8 cellular contexts compared by ENCODE assay signal in the genomic region with DNA sequence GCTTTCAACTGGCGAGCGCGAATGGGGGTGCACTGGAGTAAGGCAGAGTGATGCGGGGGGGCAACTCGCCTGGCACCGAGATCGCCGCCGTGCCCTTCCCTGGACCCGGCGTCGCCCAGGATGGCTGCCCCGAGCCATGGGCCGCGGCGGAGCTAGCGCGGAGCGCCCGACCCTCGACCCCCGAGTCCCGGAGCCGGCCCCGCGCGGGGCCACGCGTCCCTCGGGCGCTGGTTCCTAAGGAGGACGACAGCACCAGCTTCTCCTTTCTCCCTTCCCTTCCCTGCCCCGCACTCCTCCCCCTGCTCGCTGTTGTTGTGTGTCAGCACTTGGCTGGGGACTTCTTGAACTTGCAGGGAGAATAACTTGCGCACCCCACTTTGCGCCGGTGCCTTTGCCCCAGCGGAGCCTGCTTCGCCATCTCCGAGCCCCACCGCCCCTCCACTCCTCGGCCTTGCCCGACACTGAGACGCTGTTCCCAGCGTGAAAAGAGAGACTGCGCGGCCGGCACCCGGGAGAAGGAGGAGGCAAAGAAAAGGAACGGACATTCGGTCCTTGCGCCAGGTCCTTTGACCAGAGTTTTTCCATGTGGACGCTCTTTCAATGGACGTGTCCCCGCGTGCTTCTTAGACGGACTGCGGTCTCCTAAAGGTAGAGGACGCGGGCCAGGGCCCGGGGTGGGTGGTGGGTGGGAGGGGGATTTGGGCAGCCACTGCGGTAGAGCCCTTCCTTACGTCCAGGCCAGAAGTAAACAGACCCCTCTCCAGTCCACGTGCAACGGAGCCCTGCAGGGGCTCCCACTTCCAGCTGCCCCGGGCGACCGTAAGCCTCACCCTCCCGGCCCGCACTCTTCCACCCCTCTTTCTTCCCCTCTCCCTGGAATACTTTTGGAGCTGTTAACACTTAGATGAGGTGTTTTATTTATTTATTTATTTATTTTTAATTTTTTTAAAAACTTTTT. TPM values are rescaled to one million over a fixed set of nuclear protein-coding genes. Genes with fewer than 3 reads are reported as not detected.
DNase-seq lines count a peak whose midpoint lies in the region; ATAC-seq and TF ChIP-seq lines count a peak whose summit lies in the region.

No MANE protein-coding gene starts in this region.

- TF ChIP-seq POLR2A in heart left ventricle (IDR thresholded peaks at IDR 0.05) = no peak

- H3K36me3 ChIP-seq in heart left ventricle = no peaks in the 10 kb centered on the region

- H3K27me3 Mint-ChIP-seq in T-helper 17 cell = peaks cover 55% of the 10 kb centered on the region
- H3K27me3 Mint-ChIP-seq in progenitor cell of endocrine pancreas = peaks cover 11% of the 10 kb centered on the region

- H3K27ac Mint-ChIP-seq in T-helper 17 cell (no peak overlapping the region), progenitor cell of endocrine pancreas (no peak overlapping the region)

- H3K4me1 Mint-ChIP-seq in T-helper 17 cell = peaks cover 10% of the 10 kb centered on the region
- peaks cover 31% of the 10 kb centered on the region for H3K4me1 Mint-ChIP-seq in progenitor cell of endocrine pancreas (ENCODE audit: low read depth)

- intact Hi-C loops in heart left ventricle (cut with DNase I) = loop anchor here in 8 of 10 donors (5.0 to 10.0 kb wide), 11 partner anchors 131 to 1954 kb away; no protein-coding TSS in a partner anchor

- H3K36me3 Mint-ChIP-seq in T-helper 17 cell (ENCODE audit: low read depth) (no peaks in the 10 kb centered on the region), progenitor cell of endocrine pancreas (ENCODE audit: insufficient read depth) (peaks cover 4% of the 10 kb centered on the region)

- H3K9me3 Mint-ChIP-seq in progenitor cell of endocrine pancreas (ENCODE audit: low read depth) = no peaks in the 10 kb centered on the region

- peak overlapping the region; percentile 12 for H3K4me3 Mint-ChIP-seq in T-helper 17 cell
- H3K4me3 Mint-ChIP-seq in progenitor cell of endocrine pancreas (ENCODE audit: low read depth) = peak overlapping the region; percentile 77

- H3K27me3 ChIP-seq in heart left ventricle = peaks cover 0 to 48% (median 0%) of the 10 kb centered on the region in 9 donors

- ATAC-seq in T-helper 17 cell = no peak
- peak; percentile 19 to 51 (median 23) for ATAC-seq in heart left ventricle
- no peak for ATAC-seq in HG02938 (IDR thresholded peaks at IDR 0.05; ENCODE audit: unreplicated experiment)
- no peak for ATAC-seq in GM19463 (IDR thresholded peaks at IDR 0.05; ENCODE audit: unreplicated experiment)

- TF ChIP-seq CTCF in heart left ventricle (IDR thresholded peaks at IDR 0.05) (no peak), progenitor cell of endocrine pancreas (IDR thresholded peaks at IDR 0.05; ENCODE audit: unreplicated experiment) (no peak)

- H3K9me3 ChIP-seq in T-helper 17 cell (ENCODE audit: control insufficient read depth, low read length, poor library complexity, severe bottlenecking) = no peaks in the 10 kb centered on the region
- H3K9me3 ChIP-seq in heart left ventricle = no peaks in the 10 kb centered on the region

- peaks cover 0 to 28% (median 8%) of the 10 kb centered on the region in 12 donors for H3K4me1 ChIP-seq in heart left ventricle

- H3K4me3 ChIP-seq in heart left ventricle = peak overlapping the region; percentile 59 to 89 (median 75)

- 1% methylated on average over 60 to 70 of the region's 70 CpGs for WGBS in heart left ventricle, 4 donors

- peak overlapping the region in 11 of 12 donors; percentile 19 to 82 (median 64) for H3K27ac ChIP-seq in heart left ventricle

- DNase-seq in activated CD8-positive, alpha-beta memory T cell treated with anti-CD3 and anti-CD28 coated beads, Interleukin-2, amount 50 U/mL, for 48 hours = peak; percentile 47
- no peak for DNase-seq in activated CD8-positive, alpha-beta memory T cell treated with anti-CD3 and anti-CD28 coated beads for 24 hours
- no peak for DNase-seq in T-helper 17 cell
- DNase-seq in heart left ventricle = peak; percentile 28 to 64 (median 34)
- peak; percentile 18 for DNase-seq in progenitor cell of endocrine pancreas (ENCODE audit: low spot score, unreplicated experiment)
- DNase-seq in effector CD8-positive, alpha-beta T cell (lab: John Stamatoyannopoulos, UW) = no peak

RNA-seq across cellular contexts. Expression of a gene that starts 1.0 kb away (rescaled TPM):
- total RNA-seq in T-helper 17 cell (under 1 TPM in 1 of 2 donors, not detected in 1; 0.07 TPM), heart left ventricle (1 to 10 TPM in 7 of 9 donors, under 1 TPM in 2; 0.72 to 6.2 (median 2.3) TPM), progenitor cell of endocrine pancreas (17.6 and 21.1 TPM in 2 replicates)
- 1 to 10 TPM in 1 of 2 donors, under 1 TPM in 1; 0.91 to 1.1 TPM for polyA plus RNA-seq in heart left ventricle

Comparison
In these comparisons a context has a peak if more than half of its experiments do, and no peak if none do; other contexts are left out.
1. DNase-seq: peak in activated CD8-positive, alpha-beta memory T cell treated with anti-CD3 and anti-CD28 coated beads, Interleukin-2, amount 50 U/mL, for 48 hours (single experiment), heart left ventricle (5 of 5) and progenitor cell of endocrine pancreas (single experiment); none in activated CD8-positive, alpha-beta memory T cell treated with anti-CD3 and anti-CD28 coated beads for 24 hours (single experiment), T-helper 17 cell (0 of 3) and effector CD8-positive, alpha-beta T cell (single experiment).
2. ATAC-seq: peak in heart left ventricle (4 of 4); none in T-helper 17 cell (single experiment), HG02938 (single experiment) and GM19463 (single experiment).